ENCODE assay signal across 8 cellular contexts in genomic region chr22:43187171-43188099, GRCh38. TPM values are rescaled to one million over a fixed set of nuclear protein-coding genes. Genes with fewer than 3 reads are reported as not detected.
DNase-seq lines count a peak whose midpoint lies in the region; ATAC-seq and TF ChIP-seq lines count a peak whose summit lies in the region.

No MANE protein-coding gene starts in this region.

- no peaks in the 10 kb centered on the region for H3K9me2 ChIP-seq in neural cell (ENCODE audit: insufficient read depth, low read length)

- H3K27me3 Mint-ChIP-seq in stimulated activated naive CD8-positive, alpha-beta T cell treated with anti-CD3 and anti-CD28 coated beads, Interleukin-15, Interleukin-2, amounts not matched to agents 100 ng/mL and 50 ng/mL, for 24 hours: peaks cover 4% of the 10 kb centered on the region

- no peaks in the 10 kb centered on the region for H3K79me2 ChIP-seq in neural cell (replicated peaks; ENCODE audit: insufficient read depth, low read length)

- in situ Hi-C loops in HAP-1 (cut with MboI; ENCODE audit: low sequenced_read_pairs): no loop called here

- no peaks in the 10 kb centered on the region for H3K9me3 Mint-ChIP-seq in stimulated activated naive CD8-positive, alpha-beta T cell treated with anti-CD3 and anti-CD28 coated beads, Interleukin-15, Interleukin-2, amounts not matched to agents 100 ng/mL and 50 ng/mL, for 24 hours

- peak; percentile 50 for TF ChIP-seq EP300 in neural cell (conservative IDR thresholded peaks at IDR 0.05; ENCODE audit: poor library complexity, severe bottlenecking)

- peak overlapping the region; percentile 96 for H3K27ac Mint-ChIP-seq in stimulated activated naive CD8-positive, alpha-beta T cell treated with anti-CD3 and anti-CD28 coated beads, Interleukin-15, Interleukin-2, amounts not matched to agents 100 ng/mL and 50 ng/mL, for 24 hours

- H3F3A ChIP-seq in neural cell (ENCODE audit: insufficient read depth, low read length, poor library complexity, severe bottlenecking): no peaks in the 10 kb centered on the region

- H3K27me3 ChIP-seq in HAP-1 (ENCODE audit: low read depth): no peaks in the 10 kb centered on the region
- no peaks in the 10 kb centered on the region for H3K27me3 ChIP-seq in RWPE2 (ENCODE audit: insufficient read depth, poor library complexity, severe bottlenecking)
- no peaks in the 10 kb centered on the region for H3K27me3 ChIP-seq in neural cell (ENCODE audit: insufficient read depth, low read depth, low read length)

- ATAC-seq in RWPE2 (ENCODE audit: low read depth): peak; percentile 80

- TF ChIP-seq CTCF in RWPE2 (IDR thresholded peaks at IDR 0.05; ENCODE audit: poor library complexity, severe bottlenecking) (peak; percentile 79), neural cell (IDR thresholded peaks at IDR 0.05; ENCODE audit: poor library complexity, severe bottlenecking) (peak; percentile 79)

- H3K9me3 ChIP-seq in HAP-1: no peaks in the 10 kb centered on the region
- no peaks in the 10 kb centered on the region for H3K9me3 ChIP-seq in RWPE2 (ENCODE audit: severe bottlenecking)
- H3K9me3 ChIP-seq in neural cell (ENCODE audit: low read length): no peaks in the 10 kb centered on the region

- H3K27ac ChIP-seq in RWPE2 (ENCODE audit: poor library complexity, severe bottlenecking) (peak overlapping the region; percentile 71), neural cell (ENCODE audit: low read length) (peak overlapping the region; percentile 80)

- peak; percentile 43 for TF ChIP-seq RAD21 in neural cell (conservative IDR thresholded peaks at IDR 0.05)

- peak overlapping the region; percentile 3 for H3K4me2 ChIP-seq in neural cell (ENCODE audit: low read length)

- H2AFZ ChIP-seq in neural cell (ENCODE audit: low read depth, low read length): peak overlapping the region; percentile 84

- H3K36me3 ChIP-seq in HAP-1 (replicated peaks): peaks cover 21% of the 10 kb centered on the region
- H3K36me3 ChIP-seq in RWPE2 (ENCODE audit: low read depth): peaks cover 18% of the 10 kb centered on the region
- H3K36me3 ChIP-seq in neural cell (ENCODE audit: insufficient read depth, low read length): no peaks in the 10 kb centered on the region

- H3K4me1 ChIP-seq in HAP-1 (peaks cover 17% of the 10 kb centered on the region), RWPE2 (ENCODE audit: insufficient read depth, poor library complexity, severe bottlenecking) (peaks cover 16% of the 10 kb centered on the region)

- H3K9ac ChIP-seq in neural cell (ENCODE audit: low read length): peak overlapping the region; percentile 61

- peak overlapping the region; percentile 91 for H3K4me3 Mint-ChIP-seq in stimulated activated naive CD8-positive, alpha-beta T cell treated with anti-CD3 and anti-CD28 coated beads, Interleukin-15, Interleukin-2, amounts not matched to agents 100 ng/mL and 50 ng/mL, for 24 hours

- H3K4me3 ChIP-seq in HAP-1: peak overlapping the region; percentile 43
- H3K4me3 ChIP-seq in RWPE2 (ENCODE audit: severe bottlenecking): peak overlapping the region; percentile 89
- peak overlapping the region; percentile 63 for H3K4me3 ChIP-seq in neural cell (ENCODE audit: low read length)

- peaks cover 18% of the 10 kb centered on the region for H3K36me3 Mint-ChIP-seq in stimulated activated naive CD8-positive, alpha-beta T cell treated with anti-CD3 and anti-CD28 coated beads, Interleukin-15, Interleukin-2, amounts not matched to agents 100 ng/mL and 50 ng/mL, for 24 hours (ENCODE audit: low read depth)

- peaks cover 35% of the 10 kb centered on the region for H3K4me1 Mint-ChIP-seq in stimulated activated naive CD8-positive, alpha-beta T cell treated with anti-CD3 and anti-CD28 coated beads, Interleukin-15, Interleukin-2, amounts not matched to agents 100 ng/mL and 50 ng/mL, for 24 hours (ENCODE audit: low read depth)

- H4K20me1 ChIP-seq in neural cell (ENCODE audit: insufficient read depth): no peaks in the 10 kb centered on the region

- peak; percentile 87 for DNase-seq in GF-D8 (lab: John Stamatoyannopoulos, UW)
- DNase-seq in HAP-1 (ENCODE audit: low spot score in 2 of 2): peak; percentile 86 to 96
- peak; percentile 87 for DNase-seq in M059J (ENCODE audit: low read depth)
- DNase-seq in RWPE2 (ENCODE audit: low spot score): peak; percentile 94
- peak; percentile 95 for DNase-seq in activated effector memory CD4-positive, alpha-beta T cell treated with Interleukin-2 at 50 U/mL for 16 hours
- peak; percentile 94 for DNase-seq in fibroblast of the conjunctiva (ENCODE audit: low read depth)

TF ChIP-seq in neural cell, 6 proteins besides CTCF, POLR2A, EP300 and RAD21:
- TF ChIP-seq, protein P1, sequence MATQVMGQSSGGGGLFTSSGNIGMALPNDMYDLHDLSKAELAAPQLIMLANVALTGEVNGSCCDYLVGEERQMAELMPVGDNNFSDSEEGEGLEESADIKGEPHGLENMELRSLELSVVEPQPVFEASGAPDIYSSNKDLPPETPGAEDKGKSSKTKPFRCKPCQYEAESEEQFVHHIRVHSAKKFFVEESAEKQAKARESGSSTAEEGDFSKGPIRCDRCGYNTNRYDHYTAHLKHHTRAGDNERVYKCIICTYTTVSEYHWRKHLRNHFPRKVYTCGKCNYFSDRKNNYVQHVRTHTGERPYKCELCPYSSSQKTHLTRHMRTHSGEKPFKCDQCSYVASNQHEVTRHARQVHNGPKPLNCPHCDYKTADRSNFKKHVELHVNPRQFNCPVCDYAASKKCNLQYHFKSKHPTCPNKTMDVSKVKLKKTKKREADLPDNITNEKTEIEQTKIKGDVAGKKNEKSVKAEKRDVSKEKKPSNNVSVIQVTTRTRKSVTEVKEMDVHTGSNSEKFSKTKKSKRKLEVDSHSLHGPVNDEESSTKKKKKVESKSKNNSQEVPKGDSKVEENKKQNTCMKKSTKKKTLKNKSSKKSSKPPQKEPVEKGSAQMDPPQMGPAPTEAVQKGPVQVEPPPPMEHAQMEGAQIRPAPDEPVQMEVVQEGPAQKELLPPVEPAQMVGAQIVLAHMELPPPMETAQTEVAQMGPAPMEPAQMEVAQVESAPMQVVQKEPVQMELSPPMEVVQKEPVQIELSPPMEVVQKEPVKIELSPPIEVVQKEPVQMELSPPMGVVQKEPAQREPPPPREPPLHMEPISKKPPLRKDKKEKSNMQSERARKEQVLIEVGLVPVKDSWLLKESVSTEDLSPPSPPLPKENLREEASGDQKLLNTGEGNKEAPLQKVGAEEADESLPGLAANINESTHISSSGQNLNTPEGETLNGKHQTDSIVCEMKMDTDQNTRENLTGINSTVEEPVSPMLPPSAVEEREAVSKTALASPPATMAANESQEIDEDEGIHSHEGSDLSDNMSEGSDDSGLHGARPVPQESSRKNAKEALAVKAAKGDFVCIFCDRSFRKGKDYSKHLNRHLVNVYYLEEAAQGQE (IDR thresholded peaks at IDR 0.05; ENCODE audit: borderline replicate concordance): no peak
- TF ChIP-seq SMC3 (conservative IDR thresholded peaks at IDR 0.05; ENCODE audit: poor library complexity) (peak; percentile 57), POLR2AphosphoS5 (IDR thresholded peaks at IDR 0.05) (peak; percentile 77), MXI1 (conservative IDR thresholded peaks at IDR 0.05; ENCODE audit: poor library complexity, severe bottlenecking) (peak; percentile 53)

RNA-seq across cellular contexts. Expression of gene TTLL12, which starts 0.5 kb away (rescaled TPM):
- 13.6 and 21.6 TPM in 2 replicates for total RNA-seq in M059J (2014; rRNA removed; shearing (Covaris generic))
- 22.2 and 24.1 TPM in 2 replicates for polyA plus RNA-seq in neural cell
- 25.0 and 27.5 TPM in 2 replicates for polyA minus RNA-seq in neural cell

RNA-seq across cellular contexts. Expression of gene TSPO, which starts 36.1 kb away (rescaled TPM):
- total RNA-seq in M059J (2014; rRNA removed; shearing (Covaris generic)): 177 and 194 TPM in 2 replicates
- polyA plus RNA-seq in neural cell: not detected in 2 replicates
- not detected in 2 replicates for polyA minus RNA-seq in neural cell

RNA-seq across cellular contexts. Expression of gene MCAT, which starts 44.2 kb away (rescaled TPM):
- 14.7 and 15.3 TPM in 2 replicates for total RNA-seq in M059J (2014; rRNA removed; shearing (Covaris generic))
- polyA plus RNA-seq in neural cell: 46.1 and 46.8 TPM in 2 replicates
- polyA minus RNA-seq in neural cell: 33.8 and 35.7 TPM in 2 replicates

Comparison
In these comparisons a context has a peak if more than half of its experiments do, and no peak if none do; other contexts are left out.
1. Peak in every context shown above with its lines: DNase-seq, ATAC-seq, H3K4me3 ChIP-seq and H3K27ac ChIP-seq.